8 cellular contexts compared by ENCODE assay signal in the genomic region with DNA sequence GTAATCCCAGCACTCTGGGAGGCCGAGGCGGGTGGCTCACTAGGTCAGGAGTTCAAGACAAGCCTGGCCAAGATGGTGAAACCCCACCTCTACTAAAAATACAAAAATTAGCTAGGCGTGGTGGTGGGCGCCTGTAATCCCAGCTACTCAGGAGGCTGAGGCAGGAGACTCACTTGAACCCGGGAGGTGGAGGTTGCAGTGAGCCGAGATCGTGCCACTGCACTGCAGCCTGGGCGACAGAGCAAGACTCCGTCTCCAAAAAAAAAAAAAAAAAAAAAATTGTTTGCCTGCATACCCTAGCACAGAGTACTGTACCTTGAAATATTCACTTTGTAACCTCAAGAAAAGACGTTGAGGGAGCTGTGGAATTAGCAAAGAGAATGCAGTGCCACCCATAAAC. TPM values are rescaled to one million over a fixed set of nuclear protein-coding genes. Genes with fewer than 3 reads are reported as not detected.
A peak's percentile ranks its signal among the peaks of the same experiment; 100 is the strongest.
DNase-seq lines count a peak whose midpoint lies in the region; ATAC-seq and TF ChIP-seq lines count a peak whose summit lies in the region.
"Not testable (repeated sequence)": the region's sequence is repeated elsewhere in the genome, so short reads cannot be mapped to it uniquely, and the experiment has no call there.

No MANE protein-coding gene starts in this region.

- H3K27ac ChIP-seq in HEK293 (ENCODE audit: extremely low read depth, low read depth, low read length), result not testable (repeated sequence)
- peak overlapping the region; percentile 93 to 97 for H3K27ac ChIP-seq in coronary artery
- peak overlapping the region in 5 of 8 donors; percentile 93 to 95 (median 94) for H3K27ac ChIP-seq in spleen
- peak overlapping the region; percentile 96 to 99 for H3K27ac ChIP-seq in uterus

- ATAC-seq in T-helper 17 cell, natural killer cell: not testable (repeated sequence)

- H3K36me3 Mint-ChIP-seq in T-helper 17 cell (ENCODE audit: low read depth); immature natural killer cell; natural killer cell: not testable (repeated sequence)
- H3K36me3 Mint-ChIP-seq in activated naive CD4-positive, alpha-beta T cell treated with anti-CD3 and anti-CD28 coated beads, Interleukin-2, amount 10 ng/mL, durations not matched to agents 7 days and 5 days, result peaks cover 18% of the 10 kb centered on the region

- 87 to 97% (median 93%) methylated on average over 10 of the region's 10 CpGs for WGBS in spleen, 5 donors

- H3K27me3 ChIP-seq in spleen (replicated peaks in 1 of 7); uterus: not testable (repeated sequence)

- not testable (repeated sequence) for H3K27me3 Mint-ChIP-seq in T-helper 17 cell; activated naive CD4-positive, alpha-beta T cell treated with anti-CD3 and anti-CD28 coated beads, Interleukin-2, amount 10 ng/mL, durations not matched to agents 7 days and 5 days; immature natural killer cell (ENCODE audit: low read depth in 3 of 3); natural killer cell (ENCODE audit: low read depth in 2 of 2)

- not testable (repeated sequence) for H3K4me1 ChIP-seq in HEK293 (ENCODE audit: control insufficient read depth, insufficient read depth, low read length); uterus
- peaks cover 35 to 76% (median 59%) of the 10 kb centered on the region in 6 donors for H3K4me1 ChIP-seq in spleen

- peaks cover 0 to 25% of the 10 kb centered on the region in 2 experiments; a peak in 1 of 3 replicates for H3K36me3 ChIP-seq in HEK293 (ENCODE audit: control insufficient read depth in 2 of 2, insufficient read depth in 1 of 2, low read length in 2 of 2)
- not testable (repeated sequence) for H3K36me3 ChIP-seq in spleen, uterus

- CTCF ChIA-PET in HEK293 (lab: Yijun Ruan, JAX), result interaction anchor here (0.7 to 1.4 kb wide), 4 partner anchors 14 to 139 kb away, joined by 3 to 4 read pairs (median 3); partner anchors contain the start of genes LSM2, LY6G5C and VARS1
- CTCF ChIA-PET in activated naive CD4-positive, alpha-beta T cell treated with anti-CD3 and anti-CD28 coated beads, Interleukin-2, amount 10 ng/mL, durations not matched to agents 7 days and 5 days (lab: Charles Lee), result interaction anchor here (0.6 to 1.6 kb wide), 3 partner anchors 51 to 298 kb away, joined by 3 to 4 read pairs (median 3); no protein-coding TSS in a partner anchor

- POLR2A ChIA-PET in HEK293 (lab: Yijun Ruan, JAX), result interaction anchor here (0.5 to 1.5 kb wide), 6 partner anchors 14 to 130 kb away, joined by 3 to 7 read pairs (median 4); partner anchors contain the start of genes LSM2 and NEU1

- not testable (repeated sequence) for TF ChIP-seq CTCF in HEK293 (tag by site-specific recombination; IDR thresholded peaks at IDR 0.05); coronary artery (IDR thresholded peaks at IDR 0.05); natural killer cell (IDR thresholded peaks at IDR 0.05); spleen (IDR thresholded peaks at IDR 0.05 in 8 of 11, conservative IDR thresholded peaks at IDR 0.05 in 3 of 11); uterus (IDR thresholded peaks at IDR 0.05)

- not testable (repeated sequence) for DNase-seq in T-helper 17 cell; activated naive CD4-positive, alpha-beta T cell treated with anti-CD3 and anti-CD28 coated beads, Interleukin-2, amount 10 ng/mL, durations not matched to agents 7 days and 5 days; coronary artery (ENCODE audit: low spot score); immature natural killer cell; natural killer cell; uterus
- peak; percentile 30 for DNase-seq in spleen

- not testable (repeated sequence) for H3K9me3 Mint-ChIP-seq in activated naive CD4-positive, alpha-beta T cell treated with anti-CD3 and anti-CD28 coated beads, Interleukin-2, amount 10 ng/mL, durations not matched to agents 7 days and 5 days; immature natural killer cell; natural killer cell

- H3K4me3 ChIP-seq in HEK293 (ENCODE audit: low read depth, low read length); coronary artery; uterus: not testable (repeated sequence)
- H3K4me3 ChIP-seq in spleen, result peak overlapping the region in 1 of 8 donors; percentile 75

- H3K4me3 Mint-ChIP-seq in T-helper 17 cell, result peak overlapping the region; percentile 98
- H3K4me3 Mint-ChIP-seq in activated naive CD4-positive, alpha-beta T cell treated with anti-CD3 and anti-CD28 coated beads, Interleukin-2, amount 10 ng/mL, durations not matched to agents 7 days and 5 days, result not testable (repeated sequence)
- H3K4me3 Mint-ChIP-seq in immature natural killer cell, result peak overlapping the region in 4 of 5 donors; percentile 89 to 95 (median 92)
- peak overlapping the region; percentile 93 for H3K4me3 Mint-ChIP-seq in natural killer cell

- H3K27ac Mint-ChIP-seq in T-helper 17 cell, result peak overlapping the region; percentile 96
- peak overlapping the region; percentile 96 for H3K27ac Mint-ChIP-seq in activated naive CD4-positive, alpha-beta T cell treated with anti-CD3 and anti-CD28 coated beads, Interleukin-2, amount 10 ng/mL, durations not matched to agents 7 days and 5 days
- not testable (repeated sequence) for H3K27ac Mint-ChIP-seq in immature natural killer cell
- peak overlapping the region in 1 of 2 donors; percentile 92 for H3K27ac Mint-ChIP-seq in natural killer cell

- intact Hi-C loops in natural killer cell (cut with micrococcal nuclease); uterus (cut with DNase I; ENCODE audit: low total_unique reads): not testable (repeated sequence)
- intact Hi-C loops in spleen (cut with DNase I; ENCODE audit: low total_unique reads), result loop anchor here (10.0 kb wide), 1 partner anchor 86 kb away; the partner anchor contains the start of gene CLIC1

- H3K9me3 ChIP-seq in HEK293 (ENCODE audit: control insufficient read depth, insufficient read depth, low read depth, low read length); T-helper 17 cell (ENCODE audit: control insufficient read depth, low read length, poor library complexity, severe bottlenecking); spleen; uterus: not testable (repeated sequence)

- H3K4me1 Mint-ChIP-seq in T-helper 17 cell (peaks cover 33% of the 10 kb centered on the region), immature natural killer cell (peaks cover 39 to 50% of the 10 kb centered on the region in 2 donors), natural killer cell (peaks cover 27 to 31% of the 10 kb centered on the region in 2 donors)
- H3K4me1 Mint-ChIP-seq in activated naive CD4-positive, alpha-beta T cell treated with anti-CD3 and anti-CD28 coated beads, Interleukin-2, amount 10 ng/mL, durations not matched to agents 7 days and 5 days, result peaks cover 62% of the 10 kb centered on the region

- TF ChIP-seq POLR2A in spleen (IDR thresholded peaks at IDR 0.05); uterus (IDR thresholded peaks at IDR 0.05): not testable (repeated sequence)

RNA-seq across cellular contexts. Expression of gene HSPA1A, which starts 5.1 kb away (rescaled TPM):
- total RNA-seq in T-helper 17 cell (10 to 100 TPM; 15.1 to 20.2 TPM), natural killer cell (10 to 100 TPM; 24.4 to 34.6 (median 34.5) TPM), spleen (100 to 1,000 TPM in 6 of 7 donors, 10 to 100 TPM in 1; 97.7 to 384 (median 127) TPM), uterus (100 to 1,000 TPM in 3 of 4 donors, 10 to 100 TPM in 1; 98.8 to 261 (median 170) TPM)
- polyA plus RNA-seq in immature natural killer cell (10 to 100 TPM in 2 of 3 donors, 1 to 10 TPM in 1; 9.7 to 81.3 (median 22.5) TPM), spleen (10 to 100 TPM; 16.4 to 58.5 (median 27.7) TPM)

RNA-seq across cellular contexts. Expression of gene HSPA1L, which starts 5.3 kb away (rescaled TPM):
- total RNA-seq in T-helper 17 cell (1 to 10 TPM; 3.4 to 3.5 TPM), natural killer cell (1 to 10 TPM; 2.0 to 4.5 (median 3.6) TPM), spleen (1 to 10 TPM; 2.6 to 3.7 (median 3.1) TPM), uterus (1 to 10 TPM in 3 of 4 donors, under 1 TPM in 1; 0.59 to 4.6 (median 2.3) TPM)
- polyA plus RNA-seq in immature natural killer cell (1 to 10 TPM in 2 of 3 donors, under 1 TPM in 1; 0.70 to 3.8 (median 2.4) TPM), spleen (1 to 10 TPM in 2 of 3 donors, under 1 TPM in 1; 0.93 to 1.9 (median 1.0) TPM)

RNA-seq across cellular contexts. Expression of gene HSPA1B, which starts 7.1 kb away (rescaled TPM):
- total RNA-seq in T-helper 17 cell (10 to 100 TPM; 18.0 to 20.5 TPM), natural killer cell (100 to 1,000 TPM in 1 of 3 donors, 10 to 100 TPM in 1, 1 to 10 TPM in 1; 8.5 to 112 (median 15.3) TPM), spleen (100 to 1,000 TPM in 1 of 7 donors, 10 to 100 TPM in 6; 40.4 to 372 (median 48.3) TPM), uterus (100 to 1,000 TPM in 2 of 4 donors, 10 to 100 TPM in 2; 40.3 to 268 (median 152) TPM)
- polyA plus RNA-seq in immature natural killer cell (1 to 10 TPM; 1.5 to 3.2 (median 1.9) TPM), spleen (10 to 100 TPM in 1 of 3 donors, 1 to 10 TPM in 2; 7.4 to 20.6 (median 8.7) TPM)

RNA-seq across cellular contexts. Expression of gene LSM2, which starts 13.6 kb away (rescaled TPM):
- total RNA-seq in T-helper 17 cell (10 to 100 TPM; 20.9 to 22.5 TPM), natural killer cell (10 to 100 TPM; 28.1 to 34.9 (median 29.2) TPM), spleen (10 to 100 TPM; 35.9 to 54.4 (median 42.9) TPM), uterus (100 to 1,000 TPM in 1 of 4 donors, 10 to 100 TPM in 3; 37.1 to 119 (median 58.7) TPM)
- polyA plus RNA-seq in immature natural killer cell (10 to 100 TPM; 77.7 to 97.1 (median 94.6) TPM), spleen (10 to 100 TPM; 74.5 to 98.9 (median 80.4) TPM)

RNA-seq across cellular contexts. Expression of gene VARS1, which starts 24.8 kb away (rescaled TPM):
- 10 to 100 TPM; 58.0 to 73.7 TPM for total RNA-seq in T-helper 17 cell
- 10 to 100 TPM; 26.5 to 44.6 (median 28.8) TPM for polyA plus RNA-seq in immature natural killer cell
- total RNA-seq in natural killer cell, result 10 to 100 TPM; 45.2 to 58.6 (median 49.2) TPM
- total RNA-seq in spleen, result 10 to 100 TPM; 32.4 to 97.3 (median 62.5) TPM
- 10 to 100 TPM; 31.1 to 49.0 (median 38.3) TPM for polyA plus RNA-seq in spleen
- 100 to 1,000 TPM in 1 of 4 donors, 10 to 100 TPM in 3; 35.6 to 118 (median 53.4) TPM for total RNA-seq in uterus
